ENCODE assay signal across 14 cellular contexts in genomic region chr13:64697226-64697625, GRCh38.
DNase-seq lines count a peak whose midpoint lies in the region; TF ChIP-seq lines count a peak whose summit lies in the region.
"Had no signal": no experiment of that assay in that cellular context is flagged by ENCODE, and none has a peak within 500 bp of the region (broad histone marks: within the 10 kb centered on the region; RNA-seq: fewer than 3 reads in every experiment).

No MANE protein-coding gene starts in this region.

- H3K4me3 ChIP-seq in MG63 (no peak overlapping the region), foreskin fibroblast (ENCODE audit: low read depth in 1 of 2, low read length in 2 of 2) (no peak overlapping the region), testis (no peak overlapping the region)
- H3K4me3 ChIP-seq: A549 had no signal

- H3K36me3 ChIP-seq in MG63, result no peaks in the 10 kb centered on the region
- H3K36me3 ChIP-seq in testis (ENCODE audit: low read depth, missing control alignments), result no peaks in the 10 kb centered on the region
- H3K36me3 ChIP-seq: BE2C had no signal

- 61 to 63% methylated on average over 2 of the region's 2 CpGs for WGBS in testis, 2 donors

- TF ChIP-seq CTCF in foreskin fibroblast (IDR thresholded peaks at IDR 0.05; ENCODE audit: low read depth, low read length) (no peak), testis (IDR thresholded peaks at IDR 0.05) (no peak)

- no peaks in the 10 kb centered on the region for H3K4me1 ChIP-seq in testis
- H3K4me1 ChIP-seq: A549, BE2C had no signal

- H3K27me3 ChIP-seq in MG63 (no peaks in the 10 kb centered on the region), testis (no peaks in the 10 kb centered on the region)
- H3K27me3 ChIP-seq: BE2C had no signal

- TF ChIP-seq POLR2A in testis (IDR thresholded peaks at IDR 0.05), result no peak

- H3K9me3 ChIP-seq in MG63, result no peaks in the 10 kb centered on the region
- H3K9me3 ChIP-seq in testis, result no peaks in the 10 kb centered on the region
- H3K9me3 ChIP-seq: A549, BE2C had no signal

- peak; percentile 21 for DNase-seq in MG63
- peak; percentile 29 for DNase-seq in NCI-H226
- DNase-seq in dermis blood vessel endothelial cell, result peak; percentile 2
- DNase-seq in foreskin fibroblast, result peak; percentile 13 to 16
- no peak for DNase-seq in D341Med (ENCODE audit: low spot score)
- DNase-seq in testis, result no peak
- DNase-seq: BE2C; CD4-positive, alpha-beta memory T cell; DMS53; GF-D8; GOT3; H9 had no signal

- intact Hi-C loops in testis (cut with DNase I; ENCODE audit: low total_unique reads), result no loop called here

- H3K27ac ChIP-seq in testis, result no peak overlapping the region
- H3K27ac ChIP-seq: A549, C4-2B had no signal

Comparison
In these comparisons a context has a peak if more than half of its experiments do, and no peak if none do; other contexts are left out.
1. DNase-seq: peak in MG63 (single experiment), NCI-H226 (single experiment), dermis blood vessel endothelial cell (single experiment) and foreskin fibroblast (2 of 2); none in D341Med (single experiment) and testis (single experiment).